Comparison of ENCODE assay signal across 13 cellular contexts in genomic region chr5:1325870-1326546, GRCh38. TPM values are rescaled to one million over a fixed set of nuclear protein-coding genes. Genes with fewer than 3 reads are reported as not detected.
DNase-seq lines count a peak whose midpoint lies in the region; ATAC-seq, FAIRE-seq and TF ChIP-seq lines count a peak whose summit lies in the region.
"Had no signal": no experiment of that assay in that cellular context is flagged by ENCODE, and none has a peak within 500 bp of the region (broad histone marks: within the 10 kb centered on the region; RNA-seq: fewer than 3 reads in every experiment).

No MANE protein-coding gene starts in this region.

- peak overlapping the region; percentile 99 for H3K27ac ChIP-seq in SK-N-MC
- no peak overlapping the region for H3K27ac ChIP-seq in keratinocyte (ENCODE audit: control insufficient read depth, insufficient read depth, low read length)
- H3K27ac ChIP-seq in lower lobe of right lung, result no peak overlapping the region

- H3K79me2 ChIP-seq in keratinocyte (ENCODE audit: control insufficient read depth, insufficient read depth, low read length), result peaks cover 2% of the 10 kb centered on the region

- no peaks in the 10 kb centered on the region for H3K9me3 ChIP-seq in SK-N-MC (ENCODE audit: low read depth, low read length)
- H3K9me3 ChIP-seq in keratinocyte (ENCODE audit: control insufficient read depth, low read depth, low read length), result peaks cover 4% of the 10 kb centered on the region
- H3K9me3 ChIP-seq in lower lobe of right lung, result no peaks in the 10 kb centered on the region

- H3K4me1 ChIP-seq in keratinocyte (ENCODE audit: control insufficient read depth, extremely low read depth, insufficient read depth, low read length) (peaks cover 25% of the 10 kb centered on the region), lower lobe of right lung (peaks cover 8% of the 10 kb centered on the region)

- peak; percentile 70 for DNase-seq in cardiac septum (ENCODE audit: low spot score)
- DNase-seq in left ventricle myocardium superior, result no peak
- DNase-seq in SK-N-MC (ENCODE audit: low read depth, low spot score), result no peak
- DNase-seq in keratinocyte (ENCODE audit: low read depth, low spot score), result peak; percentile 76
- peak; percentile 78 for DNase-seq in urothelium cell line (ENCODE audit: low spot score)
- no peak for DNase-seq in NCI-H446 treated with DMSO at 0.1 percent for 48 hours (lab: John Stamatoyannopoulos, UW)
- no peak for DNase-seq in lower lobe of right lung
- DNase-seq: CD4-positive, alpha-beta memory T cell; left cardiac atrium; NCI-H2171 treated with DMSO at 0.1 percent for 48 hours had no signal

- H3K27me3 ChIP-seq in keratinocyte (ENCODE audit: control insufficient read depth, extremely low read depth, insufficient read depth, low read length) (no peaks in the 10 kb centered on the region), lower lobe of right lung (ENCODE audit: low read depth) (no peaks in the 10 kb centered on the region)

- FAIRE-seq in keratinocyte (lab: Jason Lieb, UNC) (no peak), urothelium cell line (lab: Jason Lieb, UNC) (no peak)

- no peak for TF ChIP-seq CTCF in keratinocyte (optimal IDR thresholded peaks at IDR 0.05 in 1 of 3, IDR thresholded peaks at IDR 0.05 in 1 of 3, conservative IDR thresholded peaks at IDR 0.05 in 1 of 3; ENCODE audit: extremely low read depth in 1 of 3, insufficient read depth in 2 of 3, low read length in 3 of 3)
- TF ChIP-seq CTCF in lower lobe of right lung (IDR thresholded peaks at IDR 0.05), result no peak

- no peak for ATAC-seq in left ventricle myocardium superior
- ATAC-seq in lower lobe of right lung, result no peak
- ATAC-seq in GM19324 (IDR thresholded peaks at IDR 0.05; ENCODE audit: low FRiP score, unreplicated experiment), result no peak
- ATAC-seq: activated CD4-positive, CD25-positive, alpha-beta regulatory T cell treated with anti-CD3 and anti-CD28 coated beads, Interleukin-2, amount 50 U/mL, for 24 hours had no signal

- peak overlapping the region; percentile 47 for H3K9ac ChIP-seq in SK-N-MC (ENCODE audit: insufficient read length)
- H3K9ac ChIP-seq in keratinocyte (ENCODE audit: control insufficient read depth, extremely low read depth, insufficient read depth, low read length), result no peak overlapping the region

- H3K4me2 ChIP-seq in keratinocyte (ENCODE audit: control insufficient read depth, extremely low read depth, insufficient read depth, low read depth, low read length), result no peak overlapping the region

- no peaks in the 10 kb centered on the region for H3K9me1 ChIP-seq in keratinocyte (ENCODE audit: control insufficient read depth, extremely low read depth, insufficient read depth, low read length)

- H4K20me1 ChIP-seq in keratinocyte (ENCODE audit: control insufficient read depth, extremely low read depth, insufficient read depth, low read length), result peaks cover 3% of the 10 kb centered on the region

- H3K36me3 ChIP-seq in SK-N-MC (ENCODE audit: insufficient read depth, low read length) (peaks cover 53% of the 10 kb centered on the region), keratinocyte (ENCODE audit: control insufficient read depth in 2 of 2, extremely low read depth in 1 of 2, insufficient read depth in 2 of 2, low read length in 2 of 2) (peaks cover 33 to 35% of the 10 kb centered on the region in 2 experiments), lower lobe of right lung (peaks cover 66% of the 10 kb centered on the region)

- intact Hi-C loops in cardiac septum (cut with DNase I), result no loop called here
- intact Hi-C loops in left ventricle myocardium superior (cut with micrococcal nuclease), result no loop called here
- intact Hi-C loops in lower lobe of right lung (cut with DNase I), result no loop called here

- dilution Hi-C loops in keratinocyte (cut with MboI; ENCODE audit: extremely low pct_ligation_motif_present, low sequenced_read_pairs), result no loop called here

- peak overlapping the region; percentile 70 for H3K4me3 ChIP-seq in SK-N-MC
- H3K4me3 ChIP-seq in keratinocyte (ENCODE audit: control insufficient read depth in 2 of 3, extremely low read depth in 1 of 3, insufficient read depth in 2 of 3, low read depth in 1 of 3, low read length in 3 of 3), result no peak overlapping the region
- H3K4me3 ChIP-seq in lower lobe of right lung, result no peak overlapping the region

- H2AFZ ChIP-seq in keratinocyte (ENCODE audit: control insufficient read depth, low read length), result no peak overlapping the region

RNA-seq across cellular contexts. Expression of gene CLPTM1L, which starts 18.9 kb away (rescaled TPM):
- total RNA-seq in cardiac septum, result 42.6 TPM
- 31.5 TPM for total RNA-seq in left ventricle myocardium superior
- 142 to 158 TPM (median 146 TPM) in 3 replicates for polyA plus RNA-seq in keratinocyte
- 163 TPM for polyA plus RNA-seq in keratinocyte (2011; ENCODE audit: low read depth)
- 118 and 136 TPM in 2 replicates for polyA plus RNA-seq in keratinocyte (2011; cell fraction: cytosol; rRNA removed)
- polyA plus RNA-seq in keratinocyte (2011; cell fraction: nucleus; rRNA removed), result 142 and 157 TPM in 2 replicates
- polyA plus RNA-seq in keratinocyte (2012; ENCODE audit: low replicate concordance), result 87.9 and 94.1 TPM in 2 replicates
- polyA minus RNA-seq in keratinocyte, result 204 to 272 TPM (median 226 TPM) in 3 replicates
- polyA minus RNA-seq in keratinocyte (2011; cell fraction: cytosol; rRNA and poly(A)+ RNA removed), result 218 TPM
- 118 and 125 TPM in 2 replicates for polyA minus RNA-seq in keratinocyte (2011; cell fraction: nucleus; rRNA and poly(A)+ RNA removed)
- total RNA-seq in lower lobe of right lung, result 135 TPM

RNA-seq across cellular contexts. Expression of gene TERT, which starts 31.1 kb away (rescaled TPM):
- not detected for total RNA-seq in cardiac septum
- total RNA-seq in left ventricle myocardium superior, result not detected
- not detected in 3 replicates for polyA plus RNA-seq in keratinocyte
- not detected for polyA plus RNA-seq in keratinocyte (2011; ENCODE audit: low read depth)
- polyA plus RNA-seq in keratinocyte (2011; cell fraction: cytosol; rRNA removed), result not detected in 2 replicates
- not detected in 2 replicates for polyA plus RNA-seq in keratinocyte (2011; cell fraction: nucleus; rRNA removed)
- polyA plus RNA-seq in keratinocyte (2012; ENCODE audit: low replicate concordance), result not detected in 2 replicates
- not detected in 3 replicates for polyA minus RNA-seq in keratinocyte
- not detected for polyA minus RNA-seq in keratinocyte (2011; cell fraction: cytosol; rRNA and poly(A)+ RNA removed)
- polyA minus RNA-seq in keratinocyte (2011; cell fraction: nucleus; rRNA and poly(A)+ RNA removed), result not detected in 2 replicates
- total RNA-seq in lower lobe of right lung, result not detected
- total RNA-seq: CD4-positive, alpha-beta memory T cell; left cardiac atrium; Right ventricle myocardium inferior had no signal

Comparison
In these comparisons a context has a peak if more than half of its experiments do, and no peak if none do; other contexts are left out.
1. DNase-seq: peak in cardiac septum (single experiment), keratinocyte (single experiment) and urothelium cell line (single experiment); none in left ventricle myocardium superior (single experiment), SK-N-MC (single experiment), NCI-H446 treated with DMSO at 0.1 percent for 48 hours (single experiment) and lower lobe of right lung (single experiment).